In genomic region chr12:75209782-75210138, GRCh38 we compare ENCODE assay signal across 22 cellular contexts. TPM values are rescaled to one million over a fixed set of nuclear protein-coding genes. Genes with fewer than 3 reads are reported as not detected.
A peak's percentile ranks its signal among the peaks of the same experiment; 100 is the strongest.
DNase-seq lines count a peak whose midpoint lies in the region; ATAC-seq and TF ChIP-seq lines count a peak whose summit lies in the region.
"Had no signal": no experiment of that assay in that cellular context is flagged by ENCODE, and none has a peak within 500 bp of the region (broad histone marks: within the 10 kb centered on the region; RNA-seq: fewer than 3 reads in every experiment).

TSS of gene KCNC2 (minus strand) at chr12:75209839.

- H3K4me3 ChIP-seq in HUES6 (ENCODE audit: low read depth, low read length) (peak within 1 kb of the TSS; percentile 65), astrocyte of the spinal cord (ENCODE audit: low read depth, low read length) (peak within 1 kb of the TSS; percentile 20), iPS-18a (ENCODE audit: low read length) (peak within 1 kb of the TSS; percentile 64)
- H3K4me3 ChIP-seq: left lung, uterus had no signal

- no peak within 1 kb of the TSS for H3K27ac Mint-ChIP-seq in progenitor cell of endocrine pancreas
- H3K27ac Mint-ChIP-seq: activated naive CD8-positive, alpha-beta T cell treated with anti-CD3 and anti-CD28 coated beads for 36 hours; activated T-cell treated with anti-CD3 and anti-CD28 coated beads, Interleukin-2, amount 50 U/mL, for 24 hours; B cell; stimulated activated memory B cell treated with anti-CD40 and anti-IgM and Interleukin-4, amounts not matched to agents 10 μg/mL and 1 μg/mL and 100 μg/mL, for 72 hours; T-helper 2 cell treated with Interferon-gamma antibody and Interleukin-4, amounts not matched to agents 5 μg/mL and 100 μg/mL, for 36 hours had no signal

- H3K27ac ChIP-seq in HUES6 (ENCODE audit: low read depth, low read length) = no peak within 1 kb of the TSS
- no peak within 1 kb of the TSS for H3K27ac ChIP-seq in iPS-18a (ENCODE audit: low read length)
- H3K27ac ChIP-seq: heart right ventricle, left lung, sigmoid colon, uterus had no signal

- peaks cover 66% of the 10 kb centered on the region for H3K27me3 Mint-ChIP-seq in progenitor cell of endocrine pancreas

- H3K4me1 Mint-ChIP-seq in progenitor cell of endocrine pancreas (ENCODE audit: low read depth) = no peaks in the 10 kb centered on the region
- H3K4me1 Mint-ChIP-seq: B cell had no signal

- ATAC-seq in HG03108 (IDR thresholded peaks at IDR 0.05; ENCODE audit: unreplicated experiment) = no peak
- ATAC-seq: HepG2; stimulated activated memory B cell treated with anti-CD40 and anti-IgM and Interleukin-4, amounts not matched to agents 10 μg/mL and 1 μg/mL and 100 μg/mL, for 72 hours had no signal

- H3K9ac ChIP-seq in HUES6 (ENCODE audit: low read length) (no peak within 1 kb of the TSS), iPS-18a (ENCODE audit: low read length) (no peak within 1 kb of the TSS)

- H3K9me3 ChIP-seq in HUES6 (ENCODE audit: control insufficient read depth, insufficient read depth, low read depth, low read length) (no peaks in the 10 kb centered on the region), iPS-18a (ENCODE audit: control insufficient read depth, low read depth, low read length) (no peaks in the 10 kb centered on the region)
- H3K9me3 ChIP-seq: left lung, sigmoid colon, uterus had no signal

- no peak for TF ChIP-seq CTCF in astrocyte of the spinal cord (IDR thresholded peaks at IDR 0.05; ENCODE audit: low read depth, low read length)
- TF ChIP-seq CTCF in progenitor cell of endocrine pancreas (IDR thresholded peaks at IDR 0.05; ENCODE audit: unreplicated experiment) = no peak

- no peak for DNase-seq in astrocyte of the spinal cord (ENCODE audit: low read depth, low spot score)
- no peak for DNase-seq in progenitor cell of endocrine pancreas (ENCODE audit: low spot score, unreplicated experiment)
- no peak for DNase-seq in NCI-H1092 (lab: John Stamatoyannopoulos, UW)
- DNase-seq in activated CD4-positive, CD25-positive, alpha-beta regulatory T cell (lab: John Stamatoyannopoulos, UW) = no peak
- no peak for DNase-seq in GM03348 (ENCODE audit: low spot score)
- DNase-seq: cerebellar nuclear complex, heart right ventricle, SIG-M5, sigmoid colon, uterus had no signal

- H3K4me3 Mint-ChIP-seq in progenitor cell of endocrine pancreas (ENCODE audit: low read depth) = peak within 1 kb of the TSS; percentile 37
- H3K4me3 Mint-ChIP-seq: activated naive CD8-positive, alpha-beta T cell treated with anti-CD3 and anti-CD28 coated beads for 36 hours; activated T-cell treated with anti-CD3 and anti-CD28 coated beads, Interleukin-2, amount 50 U/mL, for 24 hours; B cell; stimulated activated memory B cell treated with anti-CD40 and anti-IgM and Interleukin-4, amounts not matched to agents 10 μg/mL and 1 μg/mL and 100 μg/mL, for 72 hours; T-helper 2 cell treated with Interferon-gamma antibody and Interleukin-4, amounts not matched to agents 5 μg/mL and 100 μg/mL, for 36 hours had no signal

- H3K4me1 ChIP-seq in HUES6 (ENCODE audit: control insufficient read depth, insufficient read depth, low read length) (0 out of 2 replicates have a peak, but pooled peaks cover 7% of the 10 kb centered on the region), iPS-18a (ENCODE audit: control insufficient read depth, low read depth, low read length) (no peaks in the 10 kb centered on the region)
- H3K4me1 ChIP-seq: left lung, uterus had no signal

- H3K9me3 Mint-ChIP-seq in progenitor cell of endocrine pancreas (ENCODE audit: low read depth) = peaks cover 2% of the 10 kb centered on the region
- H3K9me3 Mint-ChIP-seq: activated T-cell treated with anti-CD3 and anti-CD28 coated beads, Interleukin-2, amount 50 U/mL, for 24 hours; T-helper 2 cell treated with Interferon-gamma antibody and Interleukin-4, amounts not matched to agents 5 μg/mL and 100 μg/mL, for 36 hours had no signal

- in situ Hi-C loops in astrocyte of the spinal cord (cut with HindIII; ENCODE audit: low sequenced_read_pairs) = no loop called here

- H3K27me3 ChIP-seq in HUES6 (ENCODE audit: control insufficient read depth, insufficient read depth, low read length) (peaks cover 70% of the 10 kb centered on the region), iPS-18a (ENCODE audit: control insufficient read depth, insufficient read depth, low read length) (peaks cover 55% of the 10 kb centered on the region)

- H3K36me3 ChIP-seq in HUES6 (ENCODE audit: control insufficient read depth, insufficient read depth, low read length) (no peaks in the 10 kb centered on the region), iPS-18a (ENCODE audit: control insufficient read depth, low read depth, low read length) (no peaks in the 10 kb centered on the region)
- H3K36me3 ChIP-seq: heart right ventricle, left lung, sigmoid colon, uterus had no signal

- H3K36me3 Mint-ChIP-seq in progenitor cell of endocrine pancreas (ENCODE audit: insufficient read depth) = peaks cover 3% of the 10 kb centered on the region
- H3K36me3 Mint-ChIP-seq: stimulated activated memory B cell treated with anti-CD40 and anti-IgM and Interleukin-4, amounts not matched to agents 10 μg/mL and 1 μg/mL and 100 μg/mL, for 72 hours had no signal

RNA-seq across cellular contexts. Expression of gene KCNC2, which starts in this region (rescaled TPM):
- not detected in 2 replicates for total RNA-seq in progenitor cell of endocrine pancreas
- total RNA-seq: activated naive CD8-positive, alpha-beta T cell treated with anti-CD3 and anti-CD28 coated beads for 36 hours; B cell; esophagus mucosa; heart right ventricle; HepG2; left lung; naive thymus-derived CD8-positive, alpha-beta T cell had no signal
